2 cellular contexts compared by ENCODE assay signal in genomic region chr6:157335829-157336228, GRCh38.
TF ChIP-seq lines count a peak whose summit lies in the region.

No MANE protein-coding gene starts in this region.

TF ChIP-seq in HepG2, 621 proteins besides CTCF, POLR2A, EP300 and RAD21:
- TF ChIP-seq ZNF792 (CRISPR knock-in tag; IDR thresholded peaks at IDR 0.05) = peak; percentile 88
- TF ChIP-seq ZNF143 (CRISPR knock-in tag; IDR thresholded peaks at IDR 0.05) = no peak
- TF ChIP-seq ZXDC (CRISPR knock-in tag; IDR thresholded peaks at IDR 0.05) = no peak

TF ChIP-seq in HEK293T, 16 proteins besides CTCF, POLR2A, EP300 and RAD21:
- TF ChIP-seq FOXA1 (IDR thresholded peaks at IDR 0.05) (no peak), PKNOX1 (IDR thresholded peaks at IDR 0.05) (no peak), BHLHE40 (IDR thresholded peaks at IDR 0.05; ENCODE audit: borderline replicate concordance) (no peak), ZNF384 (IDR thresholded peaks at IDR 0.05) (no peak), LEF1 (IDR thresholded peaks at IDR 0.05; ENCODE audit: borderline replicate concordance) (no peak), NFRKB (IDR thresholded peaks at IDR 0.05) (no peak), HDGF (IDR thresholded peaks at IDR 0.05; ENCODE audit: borderline replicate concordance) (no peak), CTBP1 (IDR thresholded peaks at IDR 0.05; ENCODE audit: borderline replicate concordance) (no peak)
